8 cellular contexts compared by ENCODE assay signal in genomic region chr10:21532694-21533576, GRCh38. TPM values are rescaled to one million over a fixed set of nuclear protein-coding genes. Genes with fewer than 3 reads are reported as not detected.
DNase-seq lines count a peak whose midpoint lies in the region; ATAC-seq, FAIRE-seq and TF ChIP-seq lines count a peak whose summit lies in the region.

No MANE protein-coding gene starts in this region.

- peak overlapping the region; percentile 96 for H3K9ac ChIP-seq in keratinocyte (ENCODE audit: control insufficient read depth, extremely low read depth, insufficient read depth, low read length)

- H3K9me3 ChIP-seq in cardiac muscle cell (ENCODE audit: low read depth) (no peaks in the 10 kb centered on the region), keratinocyte (ENCODE audit: control insufficient read depth, low read depth, low read length) (no peaks in the 10 kb centered on the region), testis (no peaks in the 10 kb centered on the region)

- H3K27ac ChIP-seq in cardiac muscle cell (peak overlapping the region; percentile 98), keratinocyte (ENCODE audit: control insufficient read depth, insufficient read depth, low read length) (peak overlapping the region; percentile 85), testis (peak overlapping the region; percentile 97 to 100)

- POLR2A ChIA-PET in GM10248 (lab: Yijun Ruan, JAX) = no interaction called here

- peak; percentile 71 for FAIRE-seq in keratinocyte (lab: Jason Lieb, UNC)

- no peaks in the 10 kb centered on the region for H3K9me3 Mint-ChIP-seq in activated T-helper 2 cell treated with anti-CD3 and anti-CD28 coated beads, Interferon-gamma antibody, Interleukin-2, Interleukin-4, amounts not matched to agents 10 μg/mL and 5 μg/mL and 100 μg/mL, durations not matched to agents 14 hours and 24 hours and 36 hours

- H3K36me3 ChIP-seq in cardiac muscle cell (peaks cover 4% of the 10 kb centered on the region), keratinocyte (ENCODE audit: control insufficient read depth in 2 of 2, extremely low read depth in 1 of 2, insufficient read depth in 2 of 2, low read length in 2 of 2) (no peaks in the 10 kb centered on the region), testis (ENCODE audit: low read depth, missing control alignments) (no peaks in the 10 kb centered on the region)

- intact Hi-C loops in Right ventricle myocardium superior (cut with DNase I) = no loop called here
- intact Hi-C loops in activated T-helper 2 cell treated with anti-CD3 and anti-CD28 coated beads, Interferon-gamma antibody, Interleukin-2, Interleukin-4, amounts not matched to agents 10 μg/mL and 5 μg/mL and 100 μg/mL, durations not matched to agents 14 hours and 24 hours and 36 hours (cut with micrococcal nuclease) = loop anchor here (2.0 to 5.0 kb wide), 7 partner anchors 14 to 809 kb away; partner anchors contain the start of gene COMMD3
- intact Hi-C loops in testis (cut with DNase I; ENCODE audit: low total_unique reads) = loop anchor here (10.0 kb wide), 1 partner anchor 722 kb away; no protein-coding TSS in a partner anchor
- intact Hi-C loops in head of caudate nucleus (cut with DNase I) = loop anchor here (10.0 kb wide), 1 partner anchor 192 kb away; no protein-coding TSS in a partner anchor

- peaks cover 39% of the 10 kb centered on the region for H3K4me1 ChIP-seq in cardiac muscle cell (ENCODE audit: low read depth)
- peaks cover 25% of the 10 kb centered on the region for H3K4me1 ChIP-seq in keratinocyte (ENCODE audit: control insufficient read depth, extremely low read depth, insufficient read depth, low read length)
- peaks cover 17% of the 10 kb centered on the region for H3K4me1 ChIP-seq in testis

- H3K4me1 Mint-ChIP-seq in activated T-helper 2 cell treated with anti-CD3 and anti-CD28 coated beads, Interferon-gamma antibody, Interleukin-2, Interleukin-4, amounts not matched to agents 10 μg/mL and 5 μg/mL and 100 μg/mL, durations not matched to agents 14 hours and 24 hours and 36 hours (ENCODE audit: low read depth) = peaks cover 21% of the 10 kb centered on the region

- H4K20me1 ChIP-seq in keratinocyte (ENCODE audit: control insufficient read depth, extremely low read depth, insufficient read depth, low read length) = peaks cover 2% of the 10 kb centered on the region

- H2AFZ ChIP-seq in keratinocyte (ENCODE audit: control insufficient read depth, low read length) = peak overlapping the region; percentile 67

- CTCF ChIA-PET in GM10248 (lab: Yijun Ruan, JAX) = interaction anchor here (0.7 to 1.3 kb wide), 2 partner anchors 15 to 37 kb away, joined by 3 to 5 read pairs; no protein-coding TSS in a partner anchor

- no peaks in the 10 kb centered on the region for H3K9me1 ChIP-seq in keratinocyte (ENCODE audit: control insufficient read depth, extremely low read depth, insufficient read depth, low read length)

- H3K4me3 ChIP-seq in cardiac muscle cell = peak overlapping the region; percentile 46
- H3K4me3 ChIP-seq in keratinocyte (ENCODE audit: control insufficient read depth in 2 of 3, extremely low read depth in 1 of 3, insufficient read depth in 2 of 3, low read depth in 1 of 3, low read length in 3 of 3) = peak overlapping the region; percentile 63 to 71 (median 64)
- peak overlapping the region; percentile 84 to 93 for H3K4me3 ChIP-seq in testis

- 8 to 10% methylated on average over 17 of the region's 17 CpGs for WGBS in testis, 2 donors

- H3K27me3 ChIP-seq in cardiac muscle cell (no peaks in the 10 kb centered on the region), keratinocyte (ENCODE audit: control insufficient read depth, extremely low read depth, insufficient read depth, low read length) (no peaks in the 10 kb centered on the region), testis (no peaks in the 10 kb centered on the region)

- peaks cover 10% of the 10 kb centered on the region for H3K36me3 Mint-ChIP-seq in activated T-helper 2 cell treated with anti-CD3 and anti-CD28 coated beads, Interferon-gamma antibody, Interleukin-2, Interleukin-4, amounts not matched to agents 10 μg/mL and 5 μg/mL and 100 μg/mL, durations not matched to agents 14 hours and 24 hours and 36 hours (ENCODE audit: low read depth)

- DNase-seq in cardiac muscle cell (ENCODE audit: low read depth in 1 of 2, low spot score in 1 of 2) = no peak
- no peak for DNase-seq in Right ventricle myocardium superior
- DNase-seq in activated T-helper 2 cell treated with anti-CD3 and anti-CD28 coated beads, Interferon-gamma antibody, Interleukin-2, Interleukin-4, amounts not matched to agents 10 μg/mL and 5 μg/mL and 100 μg/mL, durations not matched to agents 14 hours and 24 hours and 36 hours (ENCODE audit: low spot score) = no peak
- DNase-seq in keratinocyte (ENCODE audit: low read depth, low spot score) = no peak
- DNase-seq in testis = no peak
- DNase-seq in GM10248 (ENCODE audit: extremely low spot score) = no peak
- no peak for DNase-seq in head of caudate nucleus

- peak overlapping the region; percentile 85 for H3K4me3 Mint-ChIP-seq in activated T-helper 2 cell treated with anti-CD3 and anti-CD28 coated beads, Interferon-gamma antibody, Interleukin-2, Interleukin-4, amounts not matched to agents 10 μg/mL and 5 μg/mL and 100 μg/mL, durations not matched to agents 14 hours and 24 hours and 36 hours (ENCODE audit: low read depth)

- TF ChIP-seq CTCF in cardiac muscle cell (IDR thresholded peaks at IDR 0.05; ENCODE audit: low read depth, low read length) (no peak), keratinocyte (optimal IDR thresholded peaks at IDR 0.05 in 1 of 3, IDR thresholded peaks at IDR 0.05 in 1 of 3, conservative IDR thresholded peaks at IDR 0.05 in 1 of 3; ENCODE audit: extremely low read depth in 1 of 3, insufficient read depth in 2 of 3, low read length in 3 of 3) (no peak), testis (IDR thresholded peaks at IDR 0.05) (no peak), GM10248 (IDR thresholded peaks at IDR 0.05; ENCODE audit: control extremely low read depth, extremely low read depth, low read depth, missing control alignments) (no peak)

- H3K79me2 ChIP-seq in keratinocyte (ENCODE audit: control insufficient read depth, insufficient read depth, low read length) = peaks cover 27% of the 10 kb centered on the region

- ATAC-seq in Right ventricle myocardium superior (ENCODE audit: poor library complexity) (no peak), HG03045 (IDR thresholded peaks at IDR 0.05; ENCODE audit: unreplicated experiment) (peak; percentile 0)

- dilution Hi-C loops in keratinocyte (cut with MboI; ENCODE audit: extremely low pct_ligation_motif_present, low sequenced_read_pairs) = no loop called here

- H3K4me2 ChIP-seq in keratinocyte (ENCODE audit: control insufficient read depth, extremely low read depth, insufficient read depth, low read depth, low read length) = peak overlapping the region; percentile 98

- H3K27ac Mint-ChIP-seq in activated T-helper 2 cell treated with anti-CD3 and anti-CD28 coated beads, Interferon-gamma antibody, Interleukin-2, Interleukin-4, amounts not matched to agents 10 μg/mL and 5 μg/mL and 100 μg/mL, durations not matched to agents 14 hours and 24 hours and 36 hours = peak overlapping the region; percentile 89

- H3K27me3 Mint-ChIP-seq in activated T-helper 2 cell treated with anti-CD3 and anti-CD28 coated beads, Interferon-gamma antibody, Interleukin-2, Interleukin-4, amounts not matched to agents 10 μg/mL and 5 μg/mL and 100 μg/mL, durations not matched to agents 14 hours and 24 hours and 36 hours (ENCODE audit: low read depth) = peaks cover 27% of the 10 kb centered on the region

- TF ChIP-seq POLR2A in testis (IDR thresholded peaks at IDR 0.05) = no peak

RNA-seq across cellular contexts. Expression of gene MLLT10, which starts 1.1 kb away (rescaled TPM):
- total RNA-seq in cardiac muscle cell = 26.0 and 40.6 TPM in 2 replicates
- 38.4 and 39.5 TPM in 2 replicates for polyA plus RNA-seq in cardiac muscle cell
- total RNA-seq in Right ventricle myocardium superior = 22.9 TPM
- 45.4 and 47.4 TPM in 2 replicates for total RNA-seq in activated T-helper 2 cell treated with anti-CD3 and anti-CD28 coated beads, Interferon-gamma antibody, Interleukin-2, Interleukin-4, amounts not matched to agents 10 μg/mL and 5 μg/mL and 100 μg/mL, durations not matched to agents 14 hours and 24 hours and 36 hours
- 26.6 to 40.2 TPM (median 35.8 TPM) in 3 replicates for polyA plus RNA-seq in keratinocyte
- polyA plus RNA-seq in keratinocyte (2011; ENCODE audit: low read depth) = 12.0 TPM
- 18.3 and 27.1 TPM in 2 replicates for polyA plus RNA-seq in keratinocyte (2011; cell fraction: cytosol; rRNA removed)
- 50.0 and 52.0 TPM in 2 replicates for polyA plus RNA-seq in keratinocyte (2011; cell fraction: nucleus; rRNA removed)
- polyA plus RNA-seq in keratinocyte (2012; ENCODE audit: low replicate concordance) = 12.5 and 16.0 TPM in 2 replicates
- polyA minus RNA-seq in keratinocyte = 59.7 to 78.6 TPM (median 63.3 TPM) in 3 replicates
- 23.2 TPM for polyA minus RNA-seq in keratinocyte (2011; cell fraction: cytosol; rRNA and poly(A)+ RNA removed)
- 61.4 and 110 TPM in 2 replicates for polyA minus RNA-seq in keratinocyte (2011; cell fraction: nucleus; rRNA and poly(A)+ RNA removed)
- total RNA-seq in testis = 100 to 1,000 TPM; 130 to 144 TPM
- polyA plus RNA-seq in testis (ENCODE audit: insufficient read depth, low read depth, low replicate concordance) = 243 TPM

RNA-seq across cellular contexts. Expression of gene SKIDA1, which starts 7.5 kb away (rescaled TPM):
- total RNA-seq in cardiac muscle cell (42.4 and 62.4 TPM in 2 replicates), Right ventricle myocardium superior (3.3 TPM), testis (1 to 10 TPM; 6.6 to 6.9 TPM)
- polyA plus RNA-seq in cardiac muscle cell (4.3 and 7.9 TPM in 2 replicates), keratinocyte (0.13 to 0.44 TPM (median 0.15 TPM) in 3 replicates), testis (ENCODE audit: insufficient read depth, low read depth, low replicate concordance) (4.7 TPM)
- total RNA-seq in activated T-helper 2 cell treated with anti-CD3 and anti-CD28 coated beads, Interferon-gamma antibody, Interleukin-2, Interleukin-4, amounts not matched to agents 10 μg/mL and 5 μg/mL and 100 μg/mL, durations not matched to agents 14 hours and 24 hours and 36 hours = 0.11 TPM in 2 replicates
- not detected for polyA plus RNA-seq in keratinocyte (2011; ENCODE audit: low read depth)
- 0.04 and 0.22 TPM in 2 replicates for polyA plus RNA-seq in keratinocyte (2011; cell fraction: cytosol; rRNA removed)
- 0.45 and 0.61 TPM in 2 replicates for polyA plus RNA-seq in keratinocyte (2011; cell fraction: nucleus; rRNA removed)
- polyA plus RNA-seq in keratinocyte (2012; ENCODE audit: low replicate concordance) = 0.18 and 0.31 TPM in 2 replicates
- 0.07 to 0.26 TPM in 2 of 3 replicates, not detected in the other for polyA minus RNA-seq in keratinocyte
- polyA minus RNA-seq in keratinocyte (2011; cell fraction: cytosol; rRNA and poly(A)+ RNA removed) = not detected
- 0.21 and 0.23 TPM in 2 replicates for polyA minus RNA-seq in keratinocyte (2011; cell fraction: nucleus; rRNA and poly(A)+ RNA removed)
